9 cellular contexts compared by ENCODE assay signal in the genomic region with DNA sequence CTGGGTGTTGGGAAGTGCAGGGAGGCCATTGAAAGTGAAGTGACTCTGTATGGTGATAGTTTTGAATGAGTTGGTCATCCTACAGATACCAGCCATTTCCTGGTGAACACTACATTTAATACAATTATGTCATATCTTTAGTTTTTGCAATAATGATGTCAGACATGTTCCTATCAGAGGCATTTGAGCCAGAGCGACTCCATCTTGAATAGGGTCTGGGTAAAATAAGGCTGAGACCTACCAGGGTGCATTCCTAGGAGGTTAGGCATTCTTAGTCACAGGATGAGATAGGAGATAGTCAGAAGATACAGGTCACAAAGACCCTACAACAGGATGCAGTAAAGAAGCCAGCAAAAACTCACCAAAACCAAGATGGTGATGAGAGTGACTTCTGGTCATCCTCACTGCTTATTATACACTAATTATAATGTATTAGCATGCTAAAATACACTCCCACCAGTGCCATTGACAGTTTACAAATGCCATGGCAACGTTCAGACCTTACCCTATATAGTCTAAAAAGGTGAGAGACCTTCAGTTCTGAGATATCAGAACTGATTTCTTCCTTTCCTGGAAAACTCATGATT. TPM values are rescaled to one million over a fixed set of nuclear protein-coding genes. Genes with fewer than 3 reads are reported as not detected.
DNase-seq lines count a peak whose midpoint lies in the region; ATAC-seq and TF ChIP-seq lines count a peak whose summit lies in the region.
"Had no signal": no experiment of that assay in that cellular context is flagged by ENCODE, and none has a peak within 500 bp of the region (broad histone marks: within the 10 kb centered on the region; RNA-seq: fewer than 3 reads in every experiment).

No MANE protein-coding gene starts in this region.

- no peaks in the 10 kb centered on the region for H3K36me3 ChIP-seq in Panc1 (ENCODE audit: control insufficient read depth, insufficient read depth, low read length)

- POLR2A ChIA-PET in Panc1 (lab: Charles Lee): interaction anchor here (0.6 kb wide), 2 partner anchors 11 to 29 kb away, joined by 6 to 8 read pairs; partner anchors contain the start of gene AP3M1

- peaks cover 45% of the 10 kb centered on the region for H3K4me1 ChIP-seq in Panc1 (ENCODE audit: control insufficient read depth, insufficient read depth, low read length)

- no peaks in the 10 kb centered on the region for H3K27me3 ChIP-seq in Panc1 (ENCODE audit: control insufficient read depth, insufficient read depth, low read length)

- peaks cover 3% of the 10 kb centered on the region for H3K36me3 Mint-ChIP-seq in activated naive CD8-positive, alpha-beta T cell
- peaks cover 15% of the 10 kb centered on the region for H3K36me3 Mint-ChIP-seq in activated naive CD8-positive, alpha-beta T cell treated with anti-CD3 and anti-CD28 coated beads for 36 hours
- H3K36me3 Mint-ChIP-seq in effector memory CD8-positive, alpha-beta T cell (ENCODE audit: insufficient read depth): peaks cover 8% of the 10 kb centered on the region
- peaks cover 0 to 16% of the 10 kb centered on the region in 2 donors for H3K36me3 Mint-ChIP-seq in stimulated activated naive B cell treated with anti-CD40 and anti-IgM and Interleukin-4, amounts not matched to agents 10 μg/mL and 1 μg/mL and 100 μg/mL, for 72 hours

- intact Hi-C loops in Panc1 (cut with micrococcal nuclease; ENCODE audit: unreplicated experiment): no loop called here

- no peak overlapping the region for H3K4me3 ChIP-seq in Panc1 (ENCODE audit: low read depth in 2 of 2, low read length in 2 of 2)

- peak overlapping the region; percentile 69 for H3K4me3 Mint-ChIP-seq in activated naive CD8-positive, alpha-beta T cell
- H3K4me3 Mint-ChIP-seq in activated naive CD8-positive, alpha-beta T cell treated with anti-CD3 and anti-CD28 coated beads for 36 hours: no peak overlapping the region
- H3K4me3 Mint-ChIP-seq in effector memory CD8-positive, alpha-beta T cell: peak overlapping the region in 1 of 2 donors; percentile 38
- peak overlapping the region; percentile 48 to 51 for H3K4me3 Mint-ChIP-seq in stimulated activated naive B cell treated with anti-CD40 and anti-IgM and Interleukin-4, amounts not matched to agents 10 μg/mL and 1 μg/mL and 100 μg/mL, for 72 hours

- TF ChIP-seq CTCF in Panc1 (IDR thresholded peaks at IDR 0.05): no peak

- H3K27ac ChIP-seq in Panc1 (ENCODE audit: low read length): 0 out of 2 replicates have a peak overlapping the region, but pooled peaks have one; percentile 10

- peaks cover 45% of the 10 kb centered on the region for H3K4me1 Mint-ChIP-seq in activated naive CD8-positive, alpha-beta T cell (ENCODE audit: low read depth)
- H3K4me1 Mint-ChIP-seq in activated naive CD8-positive, alpha-beta T cell treated with anti-CD3 and anti-CD28 coated beads for 36 hours: peaks cover 46% of the 10 kb centered on the region
- peaks cover 20 to 30% of the 10 kb centered on the region in 2 donors for H3K4me1 Mint-ChIP-seq in effector memory CD8-positive, alpha-beta T cell (ENCODE audit: low read depth in 2 of 2)
- peaks cover 26 to 54% of the 10 kb centered on the region in 2 donors for H3K4me1 Mint-ChIP-seq in stimulated activated naive B cell treated with anti-CD40 and anti-IgM and Interleukin-4, amounts not matched to agents 10 μg/mL and 1 μg/mL and 100 μg/mL, for 72 hours

- H3K27ac Mint-ChIP-seq in activated naive CD8-positive, alpha-beta T cell: peak overlapping the region; percentile 71
- H3K27ac Mint-ChIP-seq in activated naive CD8-positive, alpha-beta T cell treated with anti-CD3 and anti-CD28 coated beads for 36 hours: no peak overlapping the region
- peak overlapping the region; percentile 54 to 62 for H3K27ac Mint-ChIP-seq in effector memory CD8-positive, alpha-beta T cell
- peak overlapping the region; percentile 42 for H3K27ac Mint-ChIP-seq in stimulated activated naive B cell treated with anti-CD40 and anti-IgM and Interleukin-4, amounts not matched to agents 10 μg/mL and 1 μg/mL and 100 μg/mL, for 72 hours

- DNase-seq in activated naive CD8-positive, alpha-beta T cell treated with anti-CD3 and anti-CD28 coated beads for 36 hours: no peak
- no peak for DNase-seq in Panc1 (ENCODE audit: low read depth, low spot score)
- DNase-seq in effector memory CD8-positive, alpha-beta T cell: no peak
- DNase-seq in stimulated activated naive B cell treated with anti-CD40 and anti-IgM and Interleukin-4, amounts not matched to agents 10 μg/mL and 1 μg/mL and 100 μg/mL, for 72 hours: no peak
- no peak for DNase-seq in Ammon's horn (ENCODE audit: low spot score)
- no peak for DNase-seq in HUDEP-2 (lab: John Stamatoyannopoulos, UW; ENCODE audit: unreplicated experiment in 76 of 76)
- no peak for DNase-seq in stimulated activated CD4-positive, alpha-beta T cell treated with anti-CD3 and anti-CD28 coated beads, Interleukin-15, amount 100 ng/mL, for 24 hours
- DNase-seq: NCI-H2107 had no signal

- no peak for ATAC-seq in Panc1
- no peak for ATAC-seq in effector memory CD8-positive, alpha-beta T cell (replicated peaks)
- ATAC-seq in stimulated activated naive B cell treated with anti-CD40 and anti-IgM and Interleukin-4, amounts not matched to agents 10 μg/mL and 1 μg/mL and 100 μg/mL, for 72 hours (replicated peaks): no peak

- H3K9me3 ChIP-seq in Panc1 (ENCODE audit: control insufficient read depth, insufficient read depth, low read depth, low read length): no peaks in the 10 kb centered on the region

- H3K9me3 Mint-ChIP-seq in activated naive CD8-positive, alpha-beta T cell (ENCODE audit: low read depth): no peaks in the 10 kb centered on the region
- H3K9me3 Mint-ChIP-seq in activated naive CD8-positive, alpha-beta T cell treated with anti-CD3 and anti-CD28 coated beads for 36 hours: no peaks in the 10 kb centered on the region
- H3K9me3 Mint-ChIP-seq in effector memory CD8-positive, alpha-beta T cell: no peaks in the 10 kb centered on the region
- H3K9me3 Mint-ChIP-seq in stimulated activated naive B cell treated with anti-CD40 and anti-IgM and Interleukin-4, amounts not matched to agents 10 μg/mL and 1 μg/mL and 100 μg/mL, for 72 hours: no peaks in the 10 kb centered on the region

- in situ Hi-C loops in Panc1 (cut with HindIII; ENCODE audit: low pct_unique_long_range_greater_than_20kb, low sequenced_read_pairs): no loop called here

- CTCF ChIA-PET in Panc1 (lab: Charles Lee): no interaction called here

- no peaks in the 10 kb centered on the region for H3K27me3 Mint-ChIP-seq in activated naive CD8-positive, alpha-beta T cell
- no peaks in the 10 kb centered on the region for H3K27me3 Mint-ChIP-seq in activated naive CD8-positive, alpha-beta T cell treated with anti-CD3 and anti-CD28 coated beads for 36 hours
- no peaks in the 10 kb centered on the region for H3K27me3 Mint-ChIP-seq in effector memory CD8-positive, alpha-beta T cell
- H3K27me3 Mint-ChIP-seq in stimulated activated naive B cell treated with anti-CD40 and anti-IgM and Interleukin-4, amounts not matched to agents 10 μg/mL and 1 μg/mL and 100 μg/mL, for 72 hours: no peaks in the 10 kb centered on the region

- no TSS peak for BruUV-seq in Panc1 (replicated peaks; lab: Mats Ljungman, UMichigan)

RNA-seq across cellular contexts. Expression of gene ADK, which starts 28.2 kb away (rescaled TPM):
- 10 to 100 TPM; 56.5 to 57.4 TPM for total RNA-seq in activated naive CD8-positive, alpha-beta T cell treated with anti-CD3 and anti-CD28 coated beads for 36 hours
- total RNA-seq in Panc1 (2021; ENCODE audit: unreplicated experiment): 64.5 TPM
- polyA plus RNA-seq in Panc1 (2012; ENCODE audit: insufficient read length): 52.6 TPM

RNA-seq across cellular contexts. Expression of gene AP3M1, which starts 28.6 kb away (rescaled TPM):
- total RNA-seq in activated naive CD8-positive, alpha-beta T cell treated with anti-CD3 and anti-CD28 coated beads for 36 hours: 10 to 100 TPM; 45.4 to 46.4 TPM
- total RNA-seq in Panc1 (2021; ENCODE audit: unreplicated experiment): 51.5 TPM
- 32.6 TPM for polyA plus RNA-seq in Panc1 (2012; ENCODE audit: insufficient read length)
